In genomic region chr1:101371259-101371658, GRCh38 we compare ENCODE assay signal across 1 cellular context.
TF ChIP-seq lines count a peak whose summit lies in the region.

No MANE protein-coding gene starts in this region.

TF ChIP-seq in GM12878, 131 proteins besides CTCF, POLR2A, EP300 and RAD21 (continued from another document and continues in another):
- TF ChIP-seq IRF4 (IDR thresholded peaks at IDR 0.05; ENCODE audit: low read depth, low read length) (peak; percentile 98), EGR1 (IDR thresholded peaks at IDR 0.05; ENCODE audit: borderline replicate concordance in 1 of 2, low read depth in 2 of 2, low read length in 2 of 2) (no peak), MXI1 (IDR thresholded peaks at IDR 0.05; ENCODE audit: low read depth, low read length) (no peak), GATAD2B (conservative IDR thresholded peaks at IDR 0.05; ENCODE audit: low read depth) (peak; percentile 72), MTA3 (IDR thresholded peaks at IDR 0.05; ENCODE audit: borderline replicate concordance, low read length) (peak; percentile 94; the same call in 1 of the 2 replicates), YY1 (IDR thresholded peaks at IDR 0.05; ENCODE audit: low read depth, low read length) (no peak), TCF3 (IDR thresholded peaks at IDR 0.05; ENCODE audit: borderline replicate concordance, insufficient read depth, low read depth, low read length) (peak; percentile 51; the same call in 1 of the 2 replicates), BHLHE40 (IDR thresholded peaks at IDR 0.05; ENCODE audit: borderline replicate concordance in 1 of 2, low read depth in 2 of 2, low read length in 1 of 2) (peak; percentile 41 to 45; a peak in 1 of 4 replicates), SMC3 (IDR thresholded peaks at IDR 0.05; ENCODE audit: borderline replicate concordance, low read length) (no peak; the same call in 1 of the 2 replicates), ATF2 (IDR thresholded peaks at IDR 0.05; ENCODE audit: low read length) (peak; percentile 99), IKZF2 (IDR thresholded peaks at IDR 0.05) (peak; percentile 94 to 95), SPI1 (IDR thresholded peaks at IDR 0.05; ENCODE audit: borderline replicate concordance, insufficient read depth, low read depth, low read length) (no peak), CUX1 (IDR thresholded peaks at IDR 0.05; ENCODE audit: insufficient replicate concordance, low read depth, low read length) (no peak), HDAC6 (IDR thresholded peaks at IDR 0.05; ENCODE audit: unreplicated experiment) (no peak), IKZF1 (conservative IDR thresholded peaks at IDR 0.05) (peak; percentile 93), KLF5 (IDR thresholded peaks at IDR 0.05; ENCODE audit: partially characterized antibody) (no peak), SIX5 (IDR thresholded peaks at IDR 0.05; ENCODE audit: low read depth, low read length, severe bottlenecking) (no peak), ESRRA (IDR thresholded peaks at IDR 0.05; ENCODE audit: low read length) (no peak), CEBPZ (IDR thresholded peaks at IDR 0.05; ENCODE audit: low read depth, low read length) (no peak), NR2F1 (conservative IDR thresholded peaks at IDR 0.05) (peak; percentile 98), MEF2A (IDR thresholded peaks at IDR 0.05; ENCODE audit: insufficient read depth, low read depth, low read length) (peak; percentile 97), JUNB (IDR thresholded peaks at IDR 0.05) (peak; percentile 98), TARDBP (IDR thresholded peaks at IDR 0.05; ENCODE audit: borderline replicate concordance) (no peak), RUNX3 (IDR thresholded peaks at IDR 0.05; ENCODE audit: low read length) (peak; percentile 83), ETV6 (conservative IDR thresholded peaks at IDR 0.05 in 1 of 2, IDR thresholded peaks at IDR 0.05 in 1 of 2; ENCODE audit: borderline replicate concordance in 1 of 2, low read depth in 1 of 2) (peak in 1 of 2 experiments; percentile 58; a peak in 2 of 4 replicates), EED (IDR thresholded peaks at IDR 0.05; ENCODE audit: low read depth) (peak; percentile 82), SUZ12 (IDR thresholded peaks at IDR 0.05; ENCODE audit: unreplicated experiment) (no peak), SMAD1 (IDR thresholded peaks at IDR 0.05; ENCODE audit: low read depth, partially characterized antibody) (peak; percentile 67), GABPA (IDR thresholded peaks at IDR 0.05; ENCODE audit: low read depth) (no peak), RBBP5 (conservative IDR thresholded peaks at IDR 0.05) (no peak), NBN (IDR thresholded peaks at IDR 0.05) (peak; percentile 89; the same call in 1 of the 2 replicates), MYB (IDR thresholded peaks at IDR 0.05; ENCODE audit: borderline replicate concordance, low read depth, low read length) (no peak), NR2C1 (IDR thresholded peaks at IDR 0.05) (no peak), FOS (IDR thresholded peaks at IDR 0.05; ENCODE audit: borderline replicate concordance, extremely low read depth, insufficient read length) (no peak), YBX1 (IDR thresholded peaks at IDR 0.05) (0 out of 2 replicates have a peak, but pooled peaks have one; percentile 55), CHD1 (IDR thresholded peaks at IDR 0.05; ENCODE audit: low read depth, low read length) (no peak), ZNF24 (IDR thresholded peaks at IDR 0.05) (peak; percentile 76), DPF2 (IDR thresholded peaks at IDR 0.05) (peak; percentile 97), E2F4 (IDR thresholded peaks at IDR 0.05; ENCODE audit: low read depth, low read length) (no peak), BCL11A (IDR thresholded peaks at IDR 0.05; ENCODE audit: low read depth, low read length) (peak; percentile 88), MTA2 (IDR thresholded peaks at IDR 0.05; ENCODE audit: low read depth) (peak; percentile 83), KDM1A (IDR thresholded peaks at IDR 0.05; ENCODE audit: borderline replicate concordance) (no peak), FOXK2 (IDR thresholded peaks at IDR 0.05) (no peak), POLR2AphosphoS2 (IDR thresholded peaks at IDR 0.05; ENCODE audit: low read depth, low read length) (no peak), LARP7 (IDR thresholded peaks at IDR 0.05) (no peak), NRF1 (conservative IDR thresholded peaks at IDR 0.05; ENCODE audit: low read depth, low read length) (no peak), ZZZ3 (IDR thresholded peaks at IDR 0.05; ENCODE audit: control insufficient read depth, insufficient read length, low read depth) (no peak), SREBF2 (IDR thresholded peaks at IDR 0.05; ENCODE audit: low read length) (no peak)
- TF ChIP-seq, protein P1, sequence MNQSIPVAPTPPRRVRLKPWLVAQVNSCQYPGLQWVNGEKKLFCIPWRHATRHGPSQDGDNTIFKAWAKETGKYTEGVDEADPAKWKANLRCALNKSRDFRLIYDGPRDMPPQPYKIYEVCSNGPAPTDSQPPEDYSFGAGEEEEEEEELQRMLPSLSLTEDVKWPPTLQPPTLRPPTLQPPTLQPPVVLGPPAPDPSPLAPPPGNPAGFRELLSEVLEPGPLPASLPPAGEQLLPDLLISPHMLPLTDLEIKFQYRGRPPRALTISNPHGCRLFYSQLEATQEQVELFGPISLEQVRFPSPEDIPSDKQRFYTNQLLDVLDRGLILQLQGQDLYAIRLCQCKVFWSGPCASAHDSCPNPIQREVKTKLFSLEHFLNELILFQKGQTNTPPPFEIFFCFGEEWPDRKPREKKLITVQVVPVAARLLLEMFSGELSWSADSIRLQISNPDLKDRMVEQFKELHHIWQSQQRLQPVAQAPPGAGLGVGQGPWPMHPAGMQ (IDR thresholded peaks at IDR 0.05; ENCODE audit: borderline replicate concordance) = no peak
- TF ChIP-seq, protein P2, sequence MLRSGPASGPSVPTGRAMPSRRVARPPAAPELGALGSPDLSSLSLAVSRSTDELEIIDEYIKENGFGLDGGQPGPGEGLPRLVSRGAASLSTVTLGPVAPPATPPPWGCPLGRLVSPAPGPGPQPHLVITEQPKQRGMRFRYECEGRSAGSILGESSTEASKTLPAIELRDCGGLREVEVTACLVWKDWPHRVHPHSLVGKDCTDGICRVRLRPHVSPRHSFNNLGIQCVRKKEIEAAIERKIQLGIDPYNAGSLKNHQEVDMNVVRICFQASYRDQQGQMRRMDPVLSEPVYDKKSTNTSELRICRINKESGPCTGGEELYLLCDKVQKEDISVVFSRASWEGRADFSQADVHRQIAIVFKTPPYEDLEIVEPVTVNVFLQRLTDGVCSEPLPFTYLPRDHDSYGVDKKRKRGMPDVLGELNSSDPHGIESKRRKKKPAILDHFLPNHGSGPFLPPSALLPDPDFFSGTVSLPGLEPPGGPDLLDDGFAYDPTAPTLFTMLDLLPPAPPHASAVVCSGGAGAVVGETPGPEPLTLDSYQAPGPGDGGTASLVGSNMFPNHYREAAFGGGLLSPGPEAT (IDR thresholded peaks at IDR 0.05; ENCODE audit: low read depth) = peak; percentile 83
- TF ChIP-seq, protein P3, sequence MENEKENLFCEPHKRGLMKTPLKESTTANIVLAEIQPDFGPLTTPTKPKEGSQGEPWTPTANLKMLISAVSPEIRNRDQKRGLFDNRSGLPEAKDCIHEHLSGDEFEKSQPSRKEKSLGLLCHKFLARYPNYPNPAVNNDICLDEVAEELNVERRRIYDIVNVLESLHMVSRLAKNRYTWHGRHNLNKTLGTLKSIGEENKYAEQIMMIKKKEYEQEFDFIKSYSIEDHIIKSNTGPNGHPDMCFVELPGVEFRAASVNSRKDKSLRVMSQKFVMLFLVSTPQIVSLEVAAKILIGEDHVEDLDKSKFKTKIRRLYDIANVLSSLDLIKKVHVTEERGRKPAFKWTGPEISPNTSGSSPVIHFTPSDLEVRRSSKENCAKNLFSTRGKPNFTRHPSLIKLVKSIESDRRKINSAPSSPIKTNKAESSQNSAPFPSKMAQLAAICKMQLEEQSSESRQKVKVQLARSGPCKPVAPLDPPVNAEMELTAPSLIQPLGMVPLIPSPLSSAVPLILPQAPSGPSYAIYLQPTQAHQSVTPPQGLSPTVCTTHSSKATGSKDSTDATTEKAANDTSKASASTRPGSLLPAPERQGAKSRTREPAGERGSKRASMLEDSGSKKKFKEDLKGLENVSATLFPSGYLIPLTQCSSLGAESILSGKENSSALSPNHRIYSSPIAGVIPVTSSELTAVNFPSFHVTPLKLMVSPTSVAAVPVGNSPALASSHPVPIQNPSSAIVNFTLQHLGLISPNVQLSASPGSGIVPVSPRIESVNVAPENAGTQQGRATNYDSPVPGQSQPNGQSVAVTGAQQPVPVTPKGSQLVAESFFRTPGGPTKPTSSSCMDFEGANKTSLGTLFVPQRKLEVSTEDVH (IDR thresholded peaks at IDR 0.05; ENCODE audit: low read depth, partially characterized antibody) = no peak
